ENCODE assay signal across 8 cellular contexts in the genomic region with DNA sequence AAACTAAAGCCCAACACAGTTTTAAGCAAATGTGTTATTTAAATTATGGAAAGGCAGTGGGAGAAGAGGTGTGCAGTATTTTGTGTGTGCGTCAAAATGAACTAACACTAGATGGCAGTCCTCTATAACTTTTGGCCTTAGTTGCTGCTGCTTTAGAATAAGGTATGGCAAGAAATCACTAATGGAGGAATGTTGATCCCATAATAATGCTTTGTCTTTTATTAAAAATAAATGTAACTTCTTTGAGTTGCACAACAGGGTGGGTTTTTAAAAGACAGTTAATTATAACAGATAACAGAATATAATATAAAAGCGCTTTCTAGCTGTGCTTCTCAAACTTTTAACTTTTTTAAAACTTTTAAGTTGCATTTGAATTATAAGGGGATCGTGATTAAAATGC. TPM values are rescaled to one million over a fixed set of nuclear protein-coding genes. Genes with fewer than 3 reads are reported as not detected.
DNase-seq lines count a peak whose midpoint lies in the region; ATAC-seq and TF ChIP-seq lines count a peak whose summit lies in the region.

No MANE protein-coding gene starts in this region.

- no peak overlapping the region for H3K27ac Mint-ChIP-seq in activated T-helper 1 cell treated with anti-CD3 and anti-CD28 coated beads, Interleukin-12 subunit alpha, Interleukin-12 subunit beta, Interleukin-2, Interleukin-4 antibody, amounts not matched to agents 30 ng/mL and 10 ng/mL and 1 ng/mL, durations not matched to agents 14 hours and 24 hours and 36 hours

- no peaks in the 10 kb centered on the region for H3K4me1 ChIP-seq in lower lobe of right lung

- peaks cover 7% of the 10 kb centered on the region for H3K36me3 ChIP-seq in lower lobe of right lung

- peaks cover 5% of the 10 kb centered on the region for H3K4me1 Mint-ChIP-seq in activated T-helper 1 cell treated with anti-CD3 and anti-CD28 coated beads, Interleukin-12 subunit alpha, Interleukin-12 subunit beta, Interleukin-2, Interleukin-4 antibody, amounts not matched to agents 30 ng/mL and 10 ng/mL and 1 ng/mL, durations not matched to agents 14 hours and 24 hours and 36 hours (ENCODE audit: low read depth)

- intact Hi-C loops in lower lobe of right lung (cut with DNase I), result no loop called here
- intact Hi-C loops in activated T-helper 1 cell treated with anti-CD3 and anti-CD28 coated beads, Interleukin-12 subunit alpha, Interleukin-12 subunit beta, Interleukin-2, Interleukin-4 antibody, amounts not matched to agents 30 ng/mL and 10 ng/mL and 1 ng/mL, durations not matched to agents 14 hours and 24 hours and 36 hours (cut with micrococcal nuclease), result loop anchor here (1.0 to 10.0 kb wide), 3 partner anchors 429 to 709 kb away; no protein-coding TSS in a partner anchor

- no peaks in the 10 kb centered on the region for H3K27me3 Mint-ChIP-seq in activated T-helper 1 cell treated with anti-CD3 and anti-CD28 coated beads, Interleukin-12 subunit alpha, Interleukin-12 subunit beta, Interleukin-2, Interleukin-4 antibody, amounts not matched to agents 30 ng/mL and 10 ng/mL and 1 ng/mL, durations not matched to agents 14 hours and 24 hours and 36 hours (ENCODE audit: insufficient read depth)

- no peaks in the 10 kb centered on the region for H3K27me3 ChIP-seq in lower lobe of right lung (ENCODE audit: low read depth)

- peak; percentile 79 for ATAC-seq in GM18867 (IDR thresholded peaks at IDR 0.05; ENCODE audit: unreplicated experiment)
- ATAC-seq in HG03469 (IDR thresholded peaks at IDR 0.05; ENCODE audit: unreplicated experiment), result peak; percentile 56
- no peak for ATAC-seq in lower lobe of right lung

- H3K27ac ChIP-seq in lower lobe of right lung, result no peak overlapping the region

- peak; percentile 24 for DNase-seq in COLO668 (lab: John Stamatoyannopoulos, UW; ENCODE audit: unreplicated experiment)
- peak; percentile 43 for DNase-seq in NCI-H748 (lab: John Stamatoyannopoulos, UW; ENCODE audit: unreplicated experiment)
- peak; percentile 14 for DNase-seq in central memory CD4-positive, alpha-beta T cell
- no peak for DNase-seq in lower lobe of right lung
- no peak for DNase-seq in ecto neural progenitor cell (ENCODE audit: low spot score)
- no peak for DNase-seq in activated T-helper 1 cell treated with anti-CD3 and anti-CD28 coated beads, Interleukin-12 subunit alpha, Interleukin-12 subunit beta, Interleukin-2, Interleukin-4 antibody, amounts not matched to agents 30 ng/mL and 10 ng/mL and 1 ng/mL, durations not matched to agents 14 hours and 24 hours and 36 hours (ENCODE audit: low spot score)

- TF ChIP-seq CTCF in lower lobe of right lung (IDR thresholded peaks at IDR 0.05), result peak; percentile 56

- no peaks in the 10 kb centered on the region for H3K9me3 ChIP-seq in lower lobe of right lung

- H3K4me3 Mint-ChIP-seq in activated T-helper 1 cell treated with anti-CD3 and anti-CD28 coated beads, Interleukin-12 subunit alpha, Interleukin-12 subunit beta, Interleukin-2, Interleukin-4 antibody, amounts not matched to agents 30 ng/mL and 10 ng/mL and 1 ng/mL, durations not matched to agents 14 hours and 24 hours and 36 hours, result no peak overlapping the region

- H3K9me3 Mint-ChIP-seq in activated T-helper 1 cell treated with anti-CD3 and anti-CD28 coated beads, Interleukin-12 subunit alpha, Interleukin-12 subunit beta, Interleukin-2, Interleukin-4 antibody, amounts not matched to agents 30 ng/mL and 10 ng/mL and 1 ng/mL, durations not matched to agents 14 hours and 24 hours and 36 hours, result no peaks in the 10 kb centered on the region

- H3K4me3 ChIP-seq in lower lobe of right lung, result no peak overlapping the region

- H3K36me3 Mint-ChIP-seq in activated T-helper 1 cell treated with anti-CD3 and anti-CD28 coated beads, Interleukin-12 subunit alpha, Interleukin-12 subunit beta, Interleukin-2, Interleukin-4 antibody, amounts not matched to agents 30 ng/mL and 10 ng/mL and 1 ng/mL, durations not matched to agents 14 hours and 24 hours and 36 hours (ENCODE audit: low read depth), result no peaks in the 10 kb centered on the region

RNA-seq across cellular contexts. Expression of a gene that starts 56.4 kb away (rescaled TPM):
- total RNA-seq in lower lobe of right lung, result 28.4 TPM
- total RNA-seq in activated T-helper 1 cell treated with anti-CD3 and anti-CD28 coated beads, Interleukin-12 subunit alpha, Interleukin-12 subunit beta, Interleukin-2, Interleukin-4 antibody, amounts not matched to agents 30 ng/mL and 10 ng/mL and 1 ng/mL, durations not matched to agents 14 hours and 24 hours and 36 hours, result 3.8 and 6.3 TPM in 2 replicates

Comparison
In these comparisons a context has a peak if more than half of its experiments do, and no peak if none do; other contexts are left out.
1. DNase-seq: peak in COLO668 (single experiment), NCI-H748 (single experiment) and central memory CD4-positive, alpha-beta T cell (single experiment); none in lower lobe of right lung (single experiment), ecto neural progenitor cell (single experiment) and activated T-helper 1 cell treated with anti-CD3 and anti-CD28 coated beads, Interleukin-12 subunit alpha, Interleukin-12 subunit beta, Interleukin-2, Interleukin-4 antibody, amounts not matched to agents 30 ng/mL and 10 ng/mL and 1 ng/mL, durations not matched to agents 14 hours and 24 hours and 36 hours (single experiment).
2. ATAC-seq: peak in GM18867 (single experiment) and HG03469 (single experiment); none in lower lobe of right lung (0 of 2).